16 cellular contexts compared by ENCODE assay signal in the genomic region with DNA sequence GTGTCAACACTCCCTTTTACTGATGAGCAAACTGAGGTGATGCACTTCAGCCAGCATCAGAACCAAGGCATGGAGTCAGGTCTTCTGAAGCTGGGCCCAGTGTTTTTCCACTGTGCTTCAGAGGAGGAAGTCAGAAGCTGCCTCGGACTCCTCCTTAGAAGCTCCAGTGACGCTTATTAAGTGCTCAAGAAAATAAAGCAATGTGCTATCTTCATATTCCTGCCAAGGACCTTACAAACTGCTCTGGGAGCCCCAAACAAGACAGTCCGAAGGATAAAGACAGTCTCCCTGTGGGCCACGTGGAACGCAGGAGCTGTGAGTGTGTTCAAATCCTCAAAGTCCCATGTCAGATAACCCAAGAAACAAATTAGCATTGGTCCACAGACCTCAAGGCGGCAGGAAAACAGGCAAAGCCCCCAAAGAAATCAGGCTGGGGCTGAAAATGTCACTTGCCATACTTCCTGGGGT. TPM values are rescaled to one million over a fixed set of nuclear protein-coding genes. Genes with fewer than 3 reads are reported as not detected.
DNase-seq lines count a peak whose midpoint lies in the region; ATAC-seq and TF ChIP-seq lines count a peak whose summit lies in the region.
"Had no signal": no experiment of that assay in that cellular context is flagged by ENCODE, and none has a peak within 500 bp of the region (broad histone marks: within the 10 kb centered on the region; RNA-seq: fewer than 3 reads in every experiment).

No MANE protein-coding gene starts in this region.

- H3K27me3 ChIP-seq in A673 (replicated peaks; ENCODE audit: insufficient read depth, low read depth, low read length, poor library complexity) (no peaks in the 10 kb centered on the region), Peyer's patch (peaks cover 0 to 4% of the 10 kb centered on the region in 2 donors), gastroesophageal sphincter (peaks cover 3% of the 10 kb centered on the region), sigmoid colon (no peaks in the 10 kb centered on the region)
- H3K27me3 ChIP-seq: testis had no signal

- no peak overlapping the region for H3K4me3 Mint-ChIP-seq in type B pancreatic cell
- no peak overlapping the region for H3K4me3 Mint-ChIP-seq in MCF 10A (ENCODE audit: unreplicated experiment)

- H3K4me1 ChIP-seq in A673 (ENCODE audit: insufficient read depth, low read length, poor library complexity, severe bottlenecking) (peaks cover 50% of the 10 kb centered on the region), Peyer's patch (peaks cover 0 to 29% (median 15%) of the 10 kb centered on the region in 4 donors), gastroesophageal sphincter (peaks cover 0 to 80% (median 35%) of the 10 kb centered on the region in 3 donors), sigmoid colon (peaks cover 0 to 89% (median 73%) of the 10 kb centered on the region in 4 donors)

- no peak for TF ChIP-seq EP300 in gastroesophageal sphincter (IDR thresholded peaks at IDR 0.05)
- no peak for TF ChIP-seq EP300 in sigmoid colon (IDR thresholded peaks at IDR 0.05)

- no peak for TF ChIP-seq CTCF in A673 (conservative IDR thresholded peaks at IDR 0.05; ENCODE audit: low read depth, low read length)
- no peak for TF ChIP-seq CTCF in Peyer's patch (IDR thresholded peaks at IDR 0.05)
- TF ChIP-seq CTCF in gastroesophageal sphincter (IDR thresholded peaks at IDR 0.05), result no peak
- TF ChIP-seq CTCF in sigmoid colon (IDR thresholded peaks at IDR 0.05), result no peak
- no peak for TF ChIP-seq CTCF in type B pancreatic cell (conservative IDR thresholded peaks at IDR 0.05)
- no peak for TF ChIP-seq CTCF in GM10248 (IDR thresholded peaks at IDR 0.05; ENCODE audit: control extremely low read depth, extremely low read depth, low read depth, missing control alignments)
- no peak for TF ChIP-seq CTCF in MCF 10A (IDR thresholded peaks at IDR 0.05; ENCODE audit: unreplicated experiment)

- H3K9me3 ChIP-seq in A673 (ENCODE audit: low read depth, low read length, poor library complexity, severe bottlenecking) (no peaks in the 10 kb centered on the region), Peyer's patch (no peaks in the 10 kb centered on the region), gastroesophageal sphincter (no peaks in the 10 kb centered on the region), sigmoid colon (no peaks in the 10 kb centered on the region)
- H3K9me3 ChIP-seq: neutrophil, testis had no signal

- no peak overlapping the region for H3K4me3 ChIP-seq in A673 (ENCODE audit: low read depth, low read length, poor library complexity, severe bottlenecking)
- H3K4me3 ChIP-seq in Peyer's patch, result no peak overlapping the region
- H3K4me3 ChIP-seq in gastroesophageal sphincter, result no peak overlapping the region
- H3K4me3 ChIP-seq in sigmoid colon, result no peak overlapping the region
- H3K4me3 ChIP-seq: testis had no signal

- no peaks in the 10 kb centered on the region for H3K36me3 Mint-ChIP-seq in type B pancreatic cell
- H3K36me3 Mint-ChIP-seq in MCF 10A (ENCODE audit: insufficient read depth, unreplicated experiment), result no peaks in the 10 kb centered on the region

- POLR2A ChIA-PET in A673 (lab: Charles Lee; ENCODE audit: low non-redundant PET), result no interaction called here
- POLR2A ChIA-PET in GM10248 (lab: Yijun Ruan, JAX), result no interaction called here
- POLR2A ChIA-PET in MCF 10A (lab: Yijun Ruan, JAX), result interaction anchor here (0.9 to 2.1 kb wide), 3 partner anchors 10 to 22 kb away, joined by 3 to 6 read pairs (median 3); no protein-coding TSS in a partner anchor

- H3K4me1 Mint-ChIP-seq in type B pancreatic cell (ENCODE audit: unreplicated experiment) (peaks cover 20% of the 10 kb centered on the region), MCF 10A (ENCODE audit: insufficient read depth, unreplicated experiment) (peaks cover 35% of the 10 kb centered on the region)

- ATAC-seq in gastroesophageal sphincter, result peak; percentile 32

- no peak for DNase-seq in A673 (ENCODE audit: low spot score)
- no peak for DNase-seq in Peyer's patch
- DNase-seq in sigmoid colon, result peak; percentile 86
- no peak for DNase-seq in type B pancreatic cell (ENCODE audit: extremely low spot score, unreplicated experiment)
- DNase-seq in GM10248 (ENCODE audit: extremely low spot score), result no peak
- DNase-seq in MCF 10A (ENCODE audit: unreplicated experiment), result no peak
- DNase-seq in iPS-NIHi7 (ENCODE audit: extremely low spot score), result no peak
- DNase-seq: activated CD4-positive, alpha-beta T cell treated with anti-CD3 and anti-CD28 coated beads, Interleukin-2, amount 50 U/mL, for 4 hours; activated effector memory CD4-positive, alpha-beta T cell treated with anti-CD3 and anti-CD28 coated beads, Interleukin-2, amount 50 U/mL, for 16 hours; central memory CD4-positive, alpha-beta T cell; DMS79; NCI-H187 treated with DMSO at 0.1 percent for 48 hours; T-helper 2 cell; testis had no signal

- H3K27me3 Mint-ChIP-seq in type B pancreatic cell (peaks cover 43% of the 10 kb centered on the region), MCF 10A (ENCODE audit: insufficient read depth, unreplicated experiment) (no peaks in the 10 kb centered on the region)

- intact Hi-C loops in A673 (cut with micrococcal nuclease; ENCODE audit: unreplicated experiment) (loop anchor here (10.0 kb wide), 2 partner anchors 339 to 599 kb away; no protein-coding TSS in a partner anchor), sigmoid colon (cut with DNase I) (no loop called here), MCF 10A (cut with micrococcal nuclease) (no loop called here)

- CTCF ChIA-PET in A673 (lab: Charles Lee), result interaction anchor here (0.6 to 1.3 kb wide), 2 partner anchors 23 to 211 kb away, joined by 3 to 4 read pairs; no protein-coding TSS in a partner anchor
- CTCF ChIA-PET in GM10248 (lab: Yijun Ruan, JAX), result interaction anchor here (1.1 to 11.4 kb wide), 8 partner anchors 10 to 257 kb away, joined by 3 to 157 read pairs (median 4); partner anchors contain the start of gene CSRP1
- CTCF ChIA-PET in MCF 10A (lab: Yijun Ruan, JAX), result interaction anchor here (0.7 to 12.2 kb wide), 11 partner anchors 8 to 258 kb away, joined by 3 to 241 read pairs (median 12); no protein-coding TSS in a partner anchor

- H3K9me3 Mint-ChIP-seq in type B pancreatic cell, result no peaks in the 10 kb centered on the region
- no peaks in the 10 kb centered on the region for H3K9me3 Mint-ChIP-seq in MCF 10A (ENCODE audit: unreplicated experiment)

- BruUV-seq in A673 (replicated peaks; lab: Mats Ljungman, UMichigan) (no TSS peak), MCF 10A (replicated peaks; lab: Mats Ljungman, UMichigan) (no TSS peak)

- WGBS in gastroesophageal sphincter (ENCODE audit: low coverage in 1 of 2), 2 donors, result 58 to 73% methylated on average over 2 to 4 of the region's 6 CpGs
- WGBS in sigmoid colon, 2 donors, result 71 to 90% methylated on average over 6 of the region's 6 CpGs

- no peak overlapping the region for H3K27ac Mint-ChIP-seq in type B pancreatic cell
- no peak overlapping the region for H3K27ac Mint-ChIP-seq in MCF 10A (ENCODE audit: low read depth, unreplicated experiment)

- H3K36me3 ChIP-seq in A673 (ENCODE audit: insufficient read depth, low read length, poor library complexity, severe bottlenecking), result no peaks in the 10 kb centered on the region
- no peaks in the 10 kb centered on the region for H3K36me3 ChIP-seq in Peyer's patch
- no peaks in the 10 kb centered on the region for H3K36me3 ChIP-seq in gastroesophageal sphincter
- no peaks in the 10 kb centered on the region for H3K36me3 ChIP-seq in sigmoid colon
- H3K36me3 ChIP-seq: neutrophil had no signal

- TF ChIP-seq POLR2A in Peyer's patch (IDR thresholded peaks at IDR 0.05), result no peak
- no peak for TF ChIP-seq POLR2A in gastroesophageal sphincter (IDR thresholded peaks at IDR 0.05)
- no peak for TF ChIP-seq POLR2A in sigmoid colon (IDR thresholded peaks at IDR 0.05)

- H3K27ac ChIP-seq in A673 (ENCODE audit: low read depth, low read length, poor library complexity, severe bottlenecking), result peak overlapping the region; percentile 52
- peak overlapping the region in 3 of 4 donors; percentile 19 to 73 (median 61) for H3K27ac ChIP-seq in Peyer's patch
- peak overlapping the region; percentile 7 to 89 (median 85) for H3K27ac ChIP-seq in gastroesophageal sphincter
- peak overlapping the region; percentile 87 to 95 (median 90) for H3K27ac ChIP-seq in sigmoid colon
- H3K27ac ChIP-seq: neutrophil, testis had no signal

RNA-seq across cellular contexts. Expression of gene NAV1, which starts 3.1 kb away (rescaled TPM):
- total RNA-seq in A673 (2021) (48.2 and 51.2 TPM in 2 replicates), Peyer's patch (10 to 100 TPM in 3 of 4 donors, 1 to 10 TPM in 1; 6.7 to 47.9 (median 14.9) TPM), gastroesophageal sphincter (10 to 100 TPM; 11.4 to 35.8 (median 18.0) TPM), sigmoid colon (10 to 100 TPM; 17.1 to 44.9 (median 20.9) TPM), type B pancreatic cell (ENCODE audit: low replicate concordance) (38.1 and 44.9 TPM in 2 replicates), MCF 10A (2022) (31.4 and 34.9 TPM in 2 replicates)
- 1 to 10 TPM; 1.8 to 8.2 (median 3.0) TPM for polyA plus RNA-seq in sigmoid colon

RNA-seq across cellular contexts. Expression of gene CSRP1, which starts 28.9 kb away (rescaled TPM):
- total RNA-seq in A673 (2021) (402 and 517 TPM in 2 replicates), Peyer's patch (100 to 1,000 TPM; 139 to 306 (median 160) TPM), gastroesophageal sphincter (1,000 to 10,000 TPM; 4,484 to 9,179 (median 5,319) TPM), sigmoid colon (1,000 to 10,000 TPM; 4,737 to 8,467 (median 6,048) TPM), type B pancreatic cell (ENCODE audit: low replicate concordance) (7.3 and 139 TPM in 2 replicates), MCF 10A (2022) (263 and 358 TPM in 2 replicates)
- 100 to 1,000 TPM; 189 to 296 (median 264) TPM for polyA plus RNA-seq in sigmoid colon
